17 cellular contexts compared by ENCODE assay signal in the genomic region with DNA sequence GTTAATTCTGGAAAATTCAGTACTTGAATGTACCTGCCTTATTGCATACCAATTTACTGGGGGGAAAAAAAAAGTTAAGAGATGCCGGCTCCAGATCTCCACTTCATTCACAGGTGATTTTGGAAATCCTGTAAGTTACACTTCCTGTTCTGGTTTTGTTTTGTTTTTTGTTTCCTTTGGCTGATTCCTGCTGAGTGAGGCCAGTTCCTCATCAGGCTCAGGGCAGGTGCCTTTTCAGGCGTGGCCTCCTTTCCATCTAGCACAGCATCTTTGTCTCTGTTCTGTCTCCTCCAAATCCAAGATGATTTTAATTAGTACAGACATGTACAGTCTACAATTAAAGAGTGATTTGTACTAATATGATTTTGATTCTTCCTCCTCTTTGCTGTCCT. TPM values are rescaled to one million over a fixed set of nuclear protein-coding genes. Genes with fewer than 3 reads are reported as not detected.
DNase-seq lines count a peak whose midpoint lies in the region; ATAC-seq, FAIRE-seq and TF ChIP-seq lines count a peak whose summit lies in the region.
"Had no signal": no experiment of that assay in that cellular context is flagged by ENCODE, and none has a peak within 500 bp of the region (broad histone marks: within the 10 kb centered on the region; RNA-seq: fewer than 3 reads in every experiment).

No MANE protein-coding gene starts in this region.

- no peak for FAIRE-seq in K562 (lab: Jason Lieb, UNC)
- no peak for FAIRE-seq in frontal cortex (lab: Jason Lieb, UNC)

- H3K9me3 ChIP-seq in K562 (replicated peaks; ENCODE audit: control insufficient read depth, insufficient read depth, low read depth, low read length) = no peaks in the 10 kb centered on the region
- H3K9me3 ChIP-seq: HAP-1, SJSA1 had no signal

- H3K9me3 Mint-ChIP-seq in type B pancreatic cell = no peaks in the 10 kb centered on the region
- H3K9me3 Mint-ChIP-seq: CD4-positive, CD25-positive, alpha-beta regulatory T cell had no signal

- peaks cover 14% of the 10 kb centered on the region for H3K4me1 Mint-ChIP-seq in type B pancreatic cell (ENCODE audit: unreplicated experiment)

- peaks cover 9 to 20% of the 10 kb centered on the region in 2 experiments for H3K4me1 ChIP-seq in K562 (replicated peaks in 1 of 2; ENCODE audit: control insufficient read depth in 2 of 2, insufficient read depth in 2 of 2, low read length in 2 of 2)
- H3K4me1 ChIP-seq: HAP-1 had no signal

- H4K20me1 ChIP-seq in K562 (replicated peaks; ENCODE audit: control insufficient read depth, insufficient read depth, low read length) = no peaks in the 10 kb centered on the region

- no peak overlapping the region for H3K4me2 ChIP-seq in K562 (ENCODE audit: insufficient read depth, low read length)

- H3K79me2 ChIP-seq in K562 (ENCODE audit: control insufficient read depth, insufficient read depth, low read length) = no peaks in the 10 kb centered on the region

- no peak for TF ChIP-seq EP300 in K562 (IDR thresholded peaks at IDR 0.05; ENCODE audit: low read length)

- intact Hi-C loops in K562 (cut with micrococcal nuclease) = loop anchor here (5.0 kb wide), 1 partner anchor 270 kb away; no protein-coding TSS in a partner anchor

- TF ChIP-seq POLR2A in K562 (conservative IDR thresholded peaks at IDR 0.05) = no peak

- no peak for TF ChIP-seq RAD21 in K562 (CRISPR knock-in tag; conservative IDR thresholded peaks at IDR 0.05 in 1 of 2, IDR thresholded peaks at IDR 0.05 in 1 of 2)

- peak; percentile 26 for DNase-seq in activated CD8-positive, alpha-beta memory T cell treated with anti-CD3 and anti-CD28 coated beads for 24 hours
- DNase-seq in activated CD8-positive, alpha-beta memory T cell treated with anti-CD3 and anti-CD28 coated beads, Interleukin-2, amount 50 U/mL, for 4 hours = no peak
- peak; percentile 8 for DNase-seq in NCI-H69 (lab: John Stamatoyannopoulos, UW)
- DNase-seq in K562 (ENCODE audit: extremely low read depth in 1 of 4, low spot score in 3 of 4) = no peak
- DNase-seq in type B pancreatic cell (ENCODE audit: extremely low spot score, unreplicated experiment) = no peak
- no peak for DNase-seq in frontal cortex (ENCODE audit: low spot score in 2 of 2)
- no peak for DNase-seq in left lobe of liver (ENCODE audit: low spot score)
- DNase-seq: CD4-positive, CD25-positive, alpha-beta regulatory T cell; DND-41; GF-D8; Karpas-422; NCI-H1105 treated with DMSO at 0.1 percent for 48 hours; NCI-H2029; NCI-H2171 treated with DMSO at 0.1 percent for 48 hours had no signal

- H3K27ac ChIP-seq in K562 (ENCODE audit: extremely low read depth, low read depth, low read length) = no peak overlapping the region
- H3K27ac ChIP-seq: SJSA1 had no signal

- H3K27ac Mint-ChIP-seq in type B pancreatic cell = peak overlapping the region; percentile 38

- no peaks in the 10 kb centered on the region for H3K27me3 Mint-ChIP-seq in type B pancreatic cell

- CTCF ChIA-PET in K562 (lab: Yijun Ruan, JAX; ENCODE audit: low intra/inter-chr PET ratio) = interaction anchor here (3.5 to 4.3 kb wide), 2 partner anchors 52 to 185 kb away, joined by 35 to 36 read pairs; partner anchors contain the start of gene ACE

- H3K36me3 ChIP-seq in K562 (ENCODE audit: control insufficient read depth, insufficient read depth, low read length) = no peaks in the 10 kb centered on the region
- H3K36me3 ChIP-seq: HAP-1, SJSA1 had no signal

- POLR2A ChIA-PET in K562 (lab: Yijun Ruan, JAX) = interaction anchor here (0.6 to 2.4 kb wide), 4 partner anchors 16 to 182 kb away, joined by 3 to 13 read pairs (median 4); no protein-coding TSS in a partner anchor

- BruUV-seq in K562 (replicated peaks; lab: Mats Ljungman, UMichigan) = no TSS peak

- TF ChIP-seq CTCF in K562 (IDR thresholded peaks at IDR 0.05 in 2 of 3, conservative IDR thresholded peaks at IDR 0.05 in 1 of 3; ENCODE audit: insufficient read depth in 2 of 3, low read depth in 1 of 3, low read length in 3 of 3) (no peak), type B pancreatic cell (conservative IDR thresholded peaks at IDR 0.05) (no peak)

- no peak overlapping the region for H3K4me3 ChIP-seq in K562
- H3K4me3 ChIP-seq: HAP-1, SJSA1 had no signal

- no peaks in the 10 kb centered on the region for H3K9me1 ChIP-seq in K562 (ENCODE audit: control insufficient read depth, insufficient read depth, low read length)

- in situ Hi-C loops in K562 (cut with MboI) = loop anchor here (25.0 kb wide), 1 partner anchor 410 kb away; the partner anchor contains the start of genes FTSJ3, PSMC5 and SMARCD2

- ATAC-seq in K562 = no peak
- no peak for ATAC-seq in HG03457 (IDR thresholded peaks at IDR 0.05; ENCODE audit: unreplicated experiment)
- no peak for ATAC-seq in left lobe of liver

- H3K36me3 Mint-ChIP-seq in type B pancreatic cell = no peaks in the 10 kb centered on the region
- H3K36me3 Mint-ChIP-seq: CD4-positive, CD25-positive, alpha-beta regulatory T cell had no signal

- H3K4me3 Mint-ChIP-seq in type B pancreatic cell = no peak overlapping the region
- H3K4me3 Mint-ChIP-seq: CD4-positive, CD25-positive, alpha-beta regulatory T cell had no signal

- no peak overlapping the region for H3K9ac ChIP-seq in K562 (ENCODE audit: insufficient read depth in 1 of 2, low read depth in 2 of 2, low read length in 2 of 2)

- no peaks in the 10 kb centered on the region for H3K27me3 ChIP-seq in K562 (ENCODE audit: control insufficient read depth in 2 of 2, insufficient read depth in 2 of 2, low read length in 2 of 2)
- H3K27me3 ChIP-seq: SJSA1 had no signal

- 61% methylated on average over 2 of the region's 2 CpGs for WGBS in K562 (ENCODE audit: insufficient coverage, low coverage, missing lambda C conversion rate)

- H2AFZ ChIP-seq in K562 (ENCODE audit: low read depth, low read length) = no peak overlapping the region

TF ChIP-seq in K562, 482 proteins besides CTCF, POLR2A, EP300 and RAD21:
- TF ChIP-seq SPI1 (IDR thresholded peaks at IDR 0.05; ENCODE audit: borderline replicate concordance, low read depth, low read length) (peak; percentile 58; the same call in 1 of the 2 replicates), SRSF1 (IDR thresholded peaks at IDR 0.05; ENCODE audit: low read depth, low read length) (no peak)

RNA-seq across cellular contexts. Expression of gene CYB561, which starts 19.2 kb away (rescaled TPM):
- total RNA-seq in K562 (2011; cell fraction: chromatin; rRNA removed; ENCODE audit: low replicate concordance) = 16.5 and 48.0 TPM in 2 replicates
- total RNA-seq in K562 (2011; cell fraction: nucleolus; rRNA removed) = 47.9 and 50.5 TPM in 2 replicates
- 29.9 and 34.5 TPM in 2 replicates for total RNA-seq in K562 (2011; cell fraction: nucleoplasm; rRNA removed)
- total RNA-seq in K562 (2014; rRNA removed) = 21.0 and 25.8 TPM in 2 replicates
- total RNA-seq in K562 (2014; rRNA removed; fragmentation: Illumina TruSeq; extraction: Trizol) = 11.9 and 12.8 TPM in 2 replicates
- 15.8 and 17.4 TPM in 2 replicates for total RNA-seq in K562 (2015; rRNA removed; fragmentation: Illumina TruSeq; extraction: Trizol)
- total RNA-seq in K562 (2021) = 26.3 and 30.8 TPM in 2 replicates
- 15.0 and 16.5 TPM in 2 replicates for polyA plus RNA-seq in K562 (2011; rRNA removed)
- 16.0 and 38.6 TPM in 2 replicates for polyA plus RNA-seq in K562 (2011; cell fraction: cytosol; rRNA removed)
- polyA plus RNA-seq in K562 (2011; cell fraction: nucleus; rRNA removed) = 19.6 and 33.1 TPM in 2 replicates
- polyA plus RNA-seq in K562 (2012) = 26.4 and 40.7 TPM in 2 replicates
- 21.6 and 25.2 TPM in 2 replicates for polyA plus RNA-seq in K562 (2014; fragmentation: Illumina TruSeq; extraction: Trizol)
- polyA plus RNA-seq in K562 (2014; fragmentation: Nextera tagmentation; extraction: Ambion mirVana) = 1 to 10 TPM; 4.0 to 4.9 TPM
- 27.9 and 31.3 TPM in 2 replicates for polyA plus RNA-seq in K562 (2014; rRNA removed)
- 7.6 and 10.9 TPM in 2 replicates for polyA minus RNA-seq in K562 (2011; rRNA and poly(A)+ RNA removed)
- 16.5 and 26.0 TPM in 2 replicates for polyA minus RNA-seq in K562 (2011; cell fraction: cytosol; rRNA and poly(A)+ RNA removed)
- 15.5 and 21.2 TPM in 2 replicates for polyA minus RNA-seq in K562 (2011; cell fraction: nucleus; rRNA and poly(A)+ RNA removed)
- 34.5 and 85.1 TPM in 2 replicates for total RNA-seq in type B pancreatic cell (ENCODE audit: low replicate concordance)
- total RNA-seq in frontal cortex = 15.9 TPM
- 22.4 TPM for total RNA-seq in left lobe of liver

RNA-seq across cellular contexts. Expression of gene ACE, which starts 49.9 kb away (rescaled TPM):
- total RNA-seq in K562 (2011; cell fraction: chromatin; rRNA removed; ENCODE audit: low replicate concordance) = 7.6 and 13.1 TPM in 2 replicates
- 8.2 and 9.7 TPM in 2 replicates for total RNA-seq in K562 (2011; cell fraction: nucleolus; rRNA removed)
- total RNA-seq in K562 (2011; cell fraction: nucleoplasm; rRNA removed) = 6.2 and 6.5 TPM in 2 replicates
- total RNA-seq in K562 (2014; rRNA removed) (0.61 and 2.5 TPM in 2 replicates), K562 (2014; rRNA removed; fragmentation: Illumina TruSeq; extraction: Trizol) (0.18 and 0.29 TPM in 2 replicates), K562 (2015; rRNA removed; fragmentation: Illumina TruSeq; extraction: Trizol) (0.34 and 0.54 TPM in 2 replicates), K562 (2021) (1.6 and 1.8 TPM in 2 replicates), type B pancreatic cell (ENCODE audit: low replicate concordance) (3.6 and 9.1 TPM in 2 replicates), frontal cortex (4.5 TPM), left lobe of liver (1.0 TPM)
- polyA plus RNA-seq in K562 (2011; rRNA removed) (0.22 and 0.29 TPM in 2 replicates), K562 (2014; fragmentation: Illumina TruSeq; extraction: Trizol) (0.39 and 0.53 TPM in 2 replicates), K562 (2014; fragmentation: Nextera tagmentation; extraction: Ambion mirVana) (under 1 TPM in 1 of 2 experiments, not detected in 1; 0.07 TPM), K562 (2014; rRNA removed) (0.71 and 1.7 TPM in 2 replicates)
- 0.63 and 1.3 TPM in 2 replicates for polyA plus RNA-seq in K562 (2011; cell fraction: cytosol; rRNA removed)
- 0.95 and 3.8 TPM in 2 replicates for polyA plus RNA-seq in K562 (2011; cell fraction: nucleus; rRNA removed)
- polyA plus RNA-seq in K562 (2012) = 1.7 and 2.6 TPM in 2 replicates
- polyA minus RNA-seq in K562 (2011; rRNA and poly(A)+ RNA removed) = 0.21 and 0.95 TPM in 2 replicates
- polyA minus RNA-seq in K562 (2011; cell fraction: cytosol; rRNA and poly(A)+ RNA removed) = 1.2 TPM in 2 replicates
- 1.7 and 3.2 TPM in 2 replicates for polyA minus RNA-seq in K562 (2011; cell fraction: nucleus; rRNA and poly(A)+ RNA removed)

Comparison
In these comparisons a context has a peak if more than half of its experiments do, and no peak if none do; other contexts are left out.
1. DNase-seq: peak in activated CD8-positive, alpha-beta memory T cell treated with anti-CD3 and anti-CD28 coated beads for 24 hours (single experiment) and NCI-H69 (single experiment); none in activated CD8-positive, alpha-beta memory T cell treated with anti-CD3 and anti-CD28 coated beads, Interleukin-2, amount 50 U/mL, for 4 hours (single experiment), K562 (0 of 4), type B pancreatic cell (single experiment), frontal cortex (0 of 2) and left lobe of liver (single experiment).